Comparison of ENCODE assay signal across 1 cellular context in genomic region chr17:34703533-34703932, GRCh38.
A peak's percentile ranks its signal among the peaks of the same experiment; 100 is the strongest.
TF ChIP-seq lines count a peak whose summit lies in the region.

No MANE protein-coding gene starts in this region.

TF ChIP-seq in WTC11, 78 proteins besides CTCF, POLR2A, EP300 and RAD21 (continued from another document):
- TF ChIP-seq, protein P1, sequence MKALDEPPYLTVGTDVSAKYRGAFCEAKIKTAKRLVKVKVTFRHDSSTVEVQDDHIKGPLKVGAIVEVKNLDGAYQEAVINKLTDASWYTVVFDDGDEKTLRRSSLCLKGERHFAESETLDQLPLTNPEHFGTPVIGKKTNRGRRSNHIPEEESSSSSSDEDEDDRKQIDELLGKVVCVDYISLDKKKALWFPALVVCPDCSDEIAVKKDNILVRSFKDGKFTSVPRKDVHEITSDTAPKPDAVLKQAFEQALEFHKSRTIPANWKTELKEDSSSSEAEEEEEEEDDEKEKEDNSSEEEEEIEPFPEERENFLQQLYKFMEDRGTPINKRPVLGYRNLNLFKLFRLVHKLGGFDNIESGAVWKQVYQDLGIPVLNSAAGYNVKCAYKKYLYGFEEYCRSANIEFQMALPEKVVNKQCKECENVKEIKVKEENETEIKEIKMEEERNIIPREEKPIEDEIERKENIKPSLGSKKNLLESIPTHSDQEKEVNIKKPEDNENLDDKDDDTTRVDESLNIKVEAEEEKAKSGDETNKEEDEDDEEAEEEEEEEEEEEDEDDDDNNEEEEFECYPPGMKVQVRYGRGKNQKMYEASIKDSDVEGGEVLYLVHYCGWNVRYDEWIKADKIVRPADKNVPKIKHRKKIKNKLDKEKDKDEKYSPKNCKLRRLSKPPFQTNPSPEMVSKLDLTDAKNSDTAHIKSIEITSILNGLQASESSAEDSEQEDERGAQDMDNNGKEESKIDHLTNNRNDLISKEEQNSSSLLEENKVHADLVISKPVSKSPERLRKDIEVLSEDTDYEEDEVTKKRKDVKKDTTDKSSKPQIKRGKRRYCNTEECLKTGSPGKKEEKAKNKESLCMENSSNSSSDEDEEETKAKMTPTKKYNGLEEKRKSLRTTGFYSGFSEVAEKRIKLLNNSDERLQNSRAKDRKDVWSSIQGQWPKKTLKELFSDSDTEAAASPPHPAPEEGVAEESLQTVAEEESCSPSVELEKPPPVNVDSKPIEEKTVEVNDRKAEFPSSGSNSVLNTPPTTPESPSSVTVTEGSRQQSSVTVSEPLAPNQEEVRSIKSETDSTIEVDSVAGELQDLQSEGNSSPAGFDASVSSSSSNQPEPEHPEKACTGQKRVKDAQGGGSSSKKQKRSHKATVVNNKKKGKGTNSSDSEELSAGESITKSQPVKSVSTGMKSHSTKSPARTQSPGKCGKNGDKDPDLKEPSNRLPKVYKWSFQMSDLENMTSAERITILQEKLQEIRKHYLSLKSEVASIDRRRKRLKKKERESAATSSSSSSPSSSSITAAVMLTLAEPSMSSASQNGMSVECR (CRISPR knock-in tag; IDR thresholded peaks at IDR 0.05; ENCODE audit: borderline replicate concordance), result peak; percentile 82; the same call in 1 of the 2 replicates
- no peak for TF ChIP-seq USF2 (CRISPR knock-in tag; IDR thresholded peaks at IDR 0.05)
- TF ChIP-seq, protein P2, sequence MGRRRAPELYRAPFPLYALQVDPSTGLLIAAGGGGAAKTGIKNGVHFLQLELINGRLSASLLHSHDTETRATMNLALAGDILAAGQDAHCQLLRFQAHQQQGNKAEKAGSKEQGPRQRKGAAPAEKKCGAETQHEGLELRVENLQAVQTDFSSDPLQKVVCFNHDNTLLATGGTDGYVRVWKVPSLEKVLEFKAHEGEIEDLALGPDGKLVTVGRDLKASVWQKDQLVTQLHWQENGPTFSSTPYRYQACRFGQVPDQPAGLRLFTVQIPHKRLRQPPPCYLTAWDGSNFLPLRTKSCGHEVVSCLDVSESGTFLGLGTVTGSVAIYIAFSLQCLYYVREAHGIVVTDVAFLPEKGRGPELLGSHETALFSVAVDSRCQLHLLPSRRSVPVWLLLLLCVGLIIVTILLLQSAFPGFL (CRISPR knock-in tag; IDR thresholded peaks at IDR 0.05; ENCODE audit: borderline replicate concordance), result no peak
- no peak for TF ChIP-seq HMGXB4 (CRISPR knock-in tag; IDR thresholded peaks at IDR 0.05)
- TF ChIP-seq TCF7 (CRISPR knock-in tag; IDR thresholded peaks at IDR 0.05; ENCODE audit: low read depth), result no peak
- no peak for TF ChIP-seq ZBTB43 (CRISPR knock-in tag; IDR thresholded peaks at IDR 0.05)
- TF ChIP-seq, protein P3, sequence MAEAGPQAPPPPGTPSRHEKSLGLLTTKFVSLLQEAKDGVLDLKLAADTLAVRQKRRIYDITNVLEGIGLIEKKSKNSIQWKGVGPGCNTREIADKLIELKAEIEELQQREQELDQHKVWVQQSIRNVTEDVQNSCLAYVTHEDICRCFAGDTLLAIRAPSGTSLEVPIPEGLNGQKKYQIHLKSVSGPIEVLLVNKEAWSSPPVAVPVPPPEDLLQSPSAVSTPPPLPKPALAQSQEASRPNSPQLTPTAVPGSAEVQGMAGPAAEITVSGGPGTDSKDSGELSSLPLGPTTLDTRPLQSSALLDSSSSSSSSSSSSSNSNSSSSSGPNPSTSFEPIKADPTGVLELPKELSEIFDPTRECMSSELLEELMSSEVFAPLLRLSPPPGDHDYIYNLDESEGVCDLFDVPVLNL (CRISPR knock-in tag; IDR thresholded peaks at IDR 0.05; ENCODE audit: borderline replicate concordance, low read depth), result no peak
- peak; percentile 71 for TF ChIP-seq NFE2L1 (CRISPR knock-in tag; IDR thresholded peaks at IDR 0.05)
- peak; percentile 67; the same call in 1 of the 2 replicates for TF ChIP-seq TEAD4 (CRISPR knock-in tag; IDR thresholded peaks at IDR 0.05)
- no peak for TF ChIP-seq ESRRA (CRISPR knock-in tag; IDR thresholded peaks at IDR 0.05; ENCODE audit: borderline replicate concordance)
- peak; percentile 42; the same call in 1 of the 2 replicates for TF ChIP-seq USF1 (CRISPR knock-in tag; IDR thresholded peaks at IDR 0.05)
- peak; percentile 85; the same call in 1 of the 2 replicates for TF ChIP-seq ZNF232 (CRISPR knock-in tag; IDR thresholded peaks at IDR 0.05)
- TF ChIP-seq TEAD1 (CRISPR knock-in tag; IDR thresholded peaks at IDR 0.05), result peak; percentile 81
- TF ChIP-seq TP53 (CRISPR knock-in tag; IDR thresholded peaks at IDR 0.05), result 0 out of 2 replicates have a peak, but pooled peaks have one; percentile 53
- TF ChIP-seq PRRX2 (CRISPR knock-in tag; IDR thresholded peaks at IDR 0.05), result no peak
- TF ChIP-seq, protein P4, sequence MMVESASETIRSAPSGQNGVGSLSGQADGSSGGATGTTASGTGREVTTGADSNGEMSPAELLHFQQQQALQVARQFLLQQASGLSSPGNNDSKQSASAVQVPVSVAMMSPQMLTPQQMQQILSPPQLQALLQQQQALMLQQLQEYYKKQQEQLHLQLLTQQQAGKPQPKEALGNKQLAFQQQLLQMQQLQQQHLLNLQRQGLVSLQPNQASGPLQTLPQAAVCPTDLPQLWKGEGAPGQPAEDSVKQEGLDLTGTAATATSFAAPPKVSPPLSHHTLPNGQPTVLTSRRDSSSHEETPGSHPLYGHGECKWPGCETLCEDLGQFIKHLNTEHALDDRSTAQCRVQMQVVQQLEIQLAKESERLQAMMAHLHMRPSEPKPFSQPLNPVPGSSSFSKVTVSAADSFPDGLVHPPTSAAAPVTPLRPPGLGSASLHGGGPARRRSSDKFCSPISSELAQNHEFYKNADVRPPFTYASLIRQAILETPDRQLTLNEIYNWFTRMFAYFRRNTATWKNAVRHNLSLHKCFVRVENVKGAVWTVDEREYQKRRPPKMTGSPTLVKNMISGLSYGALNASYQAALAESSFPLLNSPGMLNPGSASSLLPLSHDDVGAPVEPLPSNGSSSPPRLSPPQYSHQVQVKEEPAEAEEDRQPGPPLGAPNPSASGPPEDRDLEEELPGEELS (CRISPR knock-in tag; IDR thresholded peaks at IDR 0.05), result peak; percentile 85
- TF ChIP-seq, protein P5, sequence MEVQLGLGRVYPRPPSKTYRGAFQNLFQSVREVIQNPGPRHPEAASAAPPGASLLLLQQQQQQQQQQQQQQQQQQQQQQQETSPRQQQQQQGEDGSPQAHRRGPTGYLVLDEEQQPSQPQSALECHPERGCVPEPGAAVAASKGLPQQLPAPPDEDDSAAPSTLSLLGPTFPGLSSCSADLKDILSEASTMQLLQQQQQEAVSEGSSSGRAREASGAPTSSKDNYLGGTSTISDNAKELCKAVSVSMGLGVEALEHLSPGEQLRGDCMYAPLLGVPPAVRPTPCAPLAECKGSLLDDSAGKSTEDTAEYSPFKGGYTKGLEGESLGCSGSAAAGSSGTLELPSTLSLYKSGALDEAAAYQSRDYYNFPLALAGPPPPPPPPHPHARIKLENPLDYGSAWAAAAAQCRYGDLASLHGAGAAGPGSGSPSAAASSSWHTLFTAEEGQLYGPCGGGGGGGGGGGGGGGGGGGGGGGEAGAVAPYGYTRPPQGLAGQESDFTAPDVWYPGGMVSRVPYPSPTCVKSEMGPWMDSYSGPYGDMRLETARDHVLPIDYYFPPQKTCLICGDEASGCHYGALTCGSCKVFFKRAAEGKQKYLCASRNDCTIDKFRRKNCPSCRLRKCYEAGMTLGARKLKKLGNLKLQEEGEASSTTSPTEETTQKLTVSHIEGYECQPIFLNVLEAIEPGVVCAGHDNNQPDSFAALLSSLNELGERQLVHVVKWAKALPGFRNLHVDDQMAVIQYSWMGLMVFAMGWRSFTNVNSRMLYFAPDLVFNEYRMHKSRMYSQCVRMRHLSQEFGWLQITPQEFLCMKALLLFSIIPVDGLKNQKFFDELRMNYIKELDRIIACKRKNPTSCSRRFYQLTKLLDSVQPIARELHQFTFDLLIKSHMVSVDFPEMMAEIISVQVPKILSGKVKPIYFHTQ (CRISPR knock-in tag; IDR thresholded peaks at IDR 0.05), result no peak
- no peak for TF ChIP-seq IRF1 (CRISPR knock-in tag; IDR thresholded peaks at IDR 0.05)
